23 cellular contexts compared by ENCODE assay signal in genomic region chr4:34371676-34372075, GRCh38.
"Had no signal": no experiment of that assay in that cellular context is flagged by ENCODE, and none has a peak within 500 bp of the region (broad histone marks: within the 10 kb centered on the region; RNA-seq: fewer than 3 reads in every experiment).

No MANE protein-coding gene starts in this region.

- H3K9me3 ChIP-seq: gastrocnemius medialis, heart left ventricle, left lung, lower lobe of right lung, neutrophil, prostate gland, sigmoid colon, stomach, thyroid gland, vagina had no signal

- H3K4me1 Mint-ChIP-seq: naive thymus-derived CD8-positive, alpha-beta T cell; nephron progenitor cell; stimulated activated effector memory CD8-positive, alpha-beta T cell treated with anti-CD3 and anti-CD28 coated beads, Interleukin-12 subunit alpha, Interleukin-12 subunit beta, amount 100 ng/mL, for 72 hours had no signal

- H3K27me3 ChIP-seq: gastrocnemius medialis, heart left ventricle, hepatocyte, left lung, neutrophil, sigmoid colon, stomach, thyroid gland, vagina had no signal

- H3K36me3 Mint-ChIP-seq: naive thymus-derived CD8-positive, alpha-beta T cell; stimulated activated effector memory CD8-positive, alpha-beta T cell treated with anti-CD3 and anti-CD28 coated beads, Interleukin-12 subunit alpha, Interleukin-12 subunit beta, amount 100 ng/mL, for 72 hours had no signal

- H3K79me2 ChIP-seq: hepatocyte, parathyroid adenoma had no signal

- H3K9me3 Mint-ChIP-seq: nephron progenitor cell had no signal

- H3K27ac ChIP-seq: dorsolateral prefrontal cortex, gastrocnemius medialis, heart left ventricle, hepatocyte, left lung, lower lobe of right lung, neutrophil, parathyroid adenoma, prostate gland, sigmoid colon, stomach, thyroid gland, vagina had no signal

- H3K4me3 Mint-ChIP-seq: naive thymus-derived CD8-positive, alpha-beta T cell; nephron progenitor cell; stimulated activated effector memory CD8-positive, alpha-beta T cell treated with anti-CD3 and anti-CD28 coated beads, Interleukin-12 subunit alpha, Interleukin-12 subunit beta, amount 100 ng/mL, for 72 hours had no signal

- ATAC-seq: gastrocnemius medialis; left lung; lower lobe of right lung; naive thymus-derived CD8-positive, alpha-beta T cell; stimulated activated effector memory CD8-positive, alpha-beta T cell treated with anti-CD3 and anti-CD28 coated beads, Interleukin-12 subunit alpha, Interleukin-12 subunit beta, amount 100 ng/mL, for 72 hours had no signal

- H3K36me3 ChIP-seq: gastrocnemius medialis, heart left ventricle, left lung, lower lobe of right lung, neutrophil, prostate gland, sigmoid colon, stomach, thyroid gland, vagina had no signal

- H3K27ac Mint-ChIP-seq: naive thymus-derived CD8-positive, alpha-beta T cell; nephron progenitor cell; stimulated activated effector memory CD8-positive, alpha-beta T cell treated with anti-CD3 and anti-CD28 coated beads, Interleukin-12 subunit alpha, Interleukin-12 subunit beta, amount 100 ng/mL, for 72 hours had no signal

- H3K4me2 ChIP-seq: hepatocyte had no signal

- H2AFZ ChIP-seq: hepatocyte, parathyroid adenoma had no signal

- H3K4me1 ChIP-seq: gastrocnemius medialis, heart left ventricle, left lung, lower lobe of right lung, parathyroid adenoma, prostate gland, sigmoid colon, stomach, thyroid gland, vagina had no signal

- H3K27me3 Mint-ChIP-seq: naive thymus-derived CD8-positive, alpha-beta T cell had no signal

- H3K4me3 ChIP-seq: dorsolateral prefrontal cortex, gastrocnemius medialis, heart left ventricle, hepatocyte, left lung, lower lobe of right lung, prostate gland, sigmoid colon, stomach, thyroid gland, vagina had no signal

- H3K9ac ChIP-seq: parathyroid adenoma had no signal

- DNase-seq: dorsolateral prefrontal cortex; effector CD4-positive, alpha-beta T cell; foreskin fibroblast; gastrocnemius medialis; kidney; left lung; lower lobe of right lung; naive thymus-derived CD8-positive, alpha-beta T cell; nephron progenitor cell; sigmoid colon; stimulated activated CD4-positive, alpha-beta T cell treated with anti-CD3 and anti-CD28 coated beads, Interleukin-2, amount 100 ng/mL, for 24 hours; stimulated activated CD4-positive, alpha-beta T cell treated with anti-CD3 and anti-CD28 coated beads, Interleukin-4, amount 100 ng/mL, for 24 hours; stimulated activated naive CD4-positive, alpha-beta T cell treated with Interleukin-2 at 50 U/mL for 16 hours; stomach; thyroid gland; trophoblast cell had no signal
